2 cellular contexts compared by ENCODE assay signal in genomic region chr20:33308668-33309067, GRCh38.
TF ChIP-seq lines count a peak whose summit lies in the region.

No MANE protein-coding gene starts in this region.

TF ChIP-seq in IMR-90, 13 proteins besides CTCF, POLR2A, EP300 and RAD21:
- TF ChIP-seq NFE2L2 (IDR thresholded peaks at IDR 0.05; ENCODE audit: low read depth, low read length) (no peak), RCOR1 (IDR thresholded peaks at IDR 0.05; ENCODE audit: insufficient replicate concordance, low read length) (no peak)

TF ChIP-seq in H1, 55 proteins besides CTCF, POLR2A, EP300 and RAD21:
- TF ChIP-seq BCL11A (IDR thresholded peaks at IDR 0.05; ENCODE audit: low read depth in 2 of 2, low read length in 2 of 2) (no peak), YY1 (IDR thresholded peaks at IDR 0.05; ENCODE audit: low read depth, low read length) (no peak), MAX (IDR thresholded peaks at IDR 0.05) (no peak), NRF1 (IDR thresholded peaks at IDR 0.05; ENCODE audit: low read depth, low read length) (no peak), USF2 (IDR thresholded peaks at IDR 0.05; ENCODE audit: low read length) (no peak), ASH2L (IDR thresholded peaks at IDR 0.05; ENCODE audit: low read length) (no peak), PHF8 (conservative IDR thresholded peaks at IDR 0.05; ENCODE audit: low read depth, low read length) (no peak), HDAC6 (IDR thresholded peaks at IDR 0.05; ENCODE audit: low read depth, low read length) (no peak)
